Comparison of ENCODE assay signal across 14 cellular contexts in the genomic region with DNA sequence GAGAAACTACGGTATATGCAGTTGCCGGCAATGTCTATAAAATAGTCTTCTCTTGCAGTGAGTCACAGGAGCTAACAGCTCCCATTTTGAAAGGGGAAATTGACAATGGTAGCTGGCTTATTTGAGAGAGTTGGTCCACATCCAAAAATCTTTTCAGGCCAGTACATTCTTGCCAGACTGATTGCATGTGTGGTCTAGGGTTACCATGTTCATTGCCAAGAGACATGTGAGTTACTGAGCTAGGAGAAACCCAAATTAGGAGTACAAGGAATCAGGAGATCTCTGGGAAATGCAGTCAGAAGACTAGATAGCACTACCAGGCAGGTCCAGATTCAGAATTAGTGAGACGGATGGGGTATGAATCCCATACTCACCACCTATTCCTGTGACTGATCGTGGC.
A peak's percentile ranks its signal among the peaks of the same experiment; 100 is the strongest.
DNase-seq lines count a peak whose midpoint lies in the region; ATAC-seq, FAIRE-seq and TF ChIP-seq lines count a peak whose summit lies in the region.
"Had no signal": no experiment of that assay in that cellular context is flagged by ENCODE, and none has a peak within 500 bp of the region (broad histone marks: within the 10 kb centered on the region; RNA-seq: fewer than 3 reads in every experiment).

No MANE protein-coding gene starts in this region.

- CTCF ChIA-PET in HEK293 (lab: Yijun Ruan, JAX) = interaction anchor here (0.6 to 1.7 kb wide), 6 partner anchors 55 to 1887 kb away, joined by 3 to 5 read pairs (median 3); no protein-coding TSS in a partner anchor

- H3K4me3 ChIP-seq in HEK293 (ENCODE audit: low read depth, low read length) (no peak overlapping the region), skeletal muscle tissue (ENCODE audit: low read length in 3 of 3) (peak overlapping the region in 2 of 3 donors; percentile 31 to 33)
- H3K4me3 ChIP-seq: adrenal gland had no signal

- peaks cover 4% of the 10 kb centered on the region for H3K36me3 Mint-ChIP-seq in T-helper 17 cell (ENCODE audit: low read depth)

- DNase-seq in NCI-H2171 treated with DMSO at 0.1 percent for 48 hours (lab: John Stamatoyannopoulos, UW) (peak; percentile 99), D721Med (ENCODE audit: insufficient read length, low spot score) (no peak), T-helper 17 cell (no peak), T-helper 2 cell (no peak)
- DNase-seq: activated CD8-positive, alpha-beta memory T cell treated with anti-CD3 and anti-CD28 coated beads for 24 hours; midbrain; NCI-H226; stimulated activated naive CD4-positive, alpha-beta T cell treated with Interleukin-2 at 50 U/mL for 16 hours; SW 1271 had no signal

- H3K27me3 Mint-ChIP-seq in T-helper 17 cell = peaks cover 30% of the 10 kb centered on the region

- TF ChIP-seq CTCF in HEK293 (tag by site-specific recombination; IDR thresholded peaks at IDR 0.05) = no peak
- TF ChIP-seq CTCF in D721Med (IDR thresholded peaks at IDR 0.05; ENCODE audit: insufficient read depth, missing control alignments) = no peak

- no peaks in the 10 kb centered on the region for H3K36me3 ChIP-seq in HEK293 (ENCODE audit: control insufficient read depth in 2 of 2, insufficient read depth in 1 of 2, low read length in 2 of 2)
- H3K36me3 ChIP-seq in skeletal muscle tissue (ENCODE audit: control insufficient read depth in 3 of 3, insufficient read depth in 3 of 3, low read length in 3 of 3) = no peaks in the 10 kb centered on the region
- H3K36me3 ChIP-seq: adrenal gland had no signal

- POLR2A ChIA-PET in HEK293 (lab: Yijun Ruan, JAX) = interaction anchor here (0.5 kb wide), 1 partner anchor 17 kb away, joined by 3 read pairs; no protein-coding TSS in a partner anchor

- no peaks in the 10 kb centered on the region for H3K4me1 ChIP-seq in HEK293 (ENCODE audit: control insufficient read depth, insufficient read depth, low read length)
- peaks cover 15 to 21% (median 17%) of the 10 kb centered on the region in 3 donors for H3K4me1 ChIP-seq in skeletal muscle tissue (ENCODE audit: control insufficient read depth in 3 of 3, insufficient read depth in 3 of 3, low read length in 3 of 3)

- no peak overlapping the region for H3K27ac Mint-ChIP-seq in T-helper 17 cell

- FAIRE-seq in D721Med (lab: Jason Lieb, UNC) = no peak

- no peaks in the 10 kb centered on the region for H3K4me1 Mint-ChIP-seq in T-helper 17 cell

- no peaks in the 10 kb centered on the region for H3K27me3 ChIP-seq in skeletal muscle tissue (ENCODE audit: control insufficient read depth in 3 of 3, insufficient read depth in 3 of 3, low read length in 3 of 3)
- H3K27me3 ChIP-seq: adrenal gland had no signal

- no peak overlapping the region for H3K27ac ChIP-seq in HEK293 (ENCODE audit: extremely low read depth, low read depth, low read length)
- H3K27ac ChIP-seq in skeletal muscle tissue (ENCODE audit: low read depth, low read length) = peak overlapping the region; percentile 65
- H3K27ac ChIP-seq: adrenal gland had no signal

- H3K9me3 ChIP-seq in HEK293 (ENCODE audit: control insufficient read depth, insufficient read depth, low read depth, low read length) = no peaks in the 10 kb centered on the region
- no peaks in the 10 kb centered on the region for H3K9me3 ChIP-seq in skeletal muscle tissue (ENCODE audit: control insufficient read depth in 3 of 3, low read length in 3 of 3)
- no peaks in the 10 kb centered on the region for H3K9me3 ChIP-seq in T-helper 17 cell (ENCODE audit: control insufficient read depth, low read length, poor library complexity, severe bottlenecking)
- H3K9me3 ChIP-seq: adrenal gland had no signal

- peak overlapping the region in 1 of 3 donors; percentile 47 for H3K9ac ChIP-seq in skeletal muscle tissue (ENCODE audit: low read depth in 1 of 3, low read length in 3 of 3)

- H3K4me3 Mint-ChIP-seq in T-helper 17 cell = no peak overlapping the region

- ATAC-seq in esophagus mucosa = peak; percentile 64
- no peak for ATAC-seq in T-helper 17 cell
- ATAC-seq: HCT116 had no signal

TF ChIP-seq in HEK293, 187 proteins besides CTCF, POLR2A, EP300 and RAD21 (continues in another document):
- TF ChIP-seq SCRT2 (tag by site-specific recombination; IDR thresholded peaks at IDR 0.05) (no peak), EGR2 (tag by site-specific recombination; IDR thresholded peaks at IDR 0.05; ENCODE audit: low read depth) (no peak), OSR2 (tag by site-specific recombination; IDR thresholded peaks at IDR 0.05) (peak; percentile 69), ZNF558 (tag by site-specific recombination; IDR thresholded peaks at IDR 0.05) (no peak), ZNF404 (tag by site-specific recombination; IDR thresholded peaks at IDR 0.05) (no peak), ZNF248 (tag by site-specific recombination; IDR thresholded peaks at IDR 0.05) (no peak)
- TF ChIP-seq, protein P1, sequence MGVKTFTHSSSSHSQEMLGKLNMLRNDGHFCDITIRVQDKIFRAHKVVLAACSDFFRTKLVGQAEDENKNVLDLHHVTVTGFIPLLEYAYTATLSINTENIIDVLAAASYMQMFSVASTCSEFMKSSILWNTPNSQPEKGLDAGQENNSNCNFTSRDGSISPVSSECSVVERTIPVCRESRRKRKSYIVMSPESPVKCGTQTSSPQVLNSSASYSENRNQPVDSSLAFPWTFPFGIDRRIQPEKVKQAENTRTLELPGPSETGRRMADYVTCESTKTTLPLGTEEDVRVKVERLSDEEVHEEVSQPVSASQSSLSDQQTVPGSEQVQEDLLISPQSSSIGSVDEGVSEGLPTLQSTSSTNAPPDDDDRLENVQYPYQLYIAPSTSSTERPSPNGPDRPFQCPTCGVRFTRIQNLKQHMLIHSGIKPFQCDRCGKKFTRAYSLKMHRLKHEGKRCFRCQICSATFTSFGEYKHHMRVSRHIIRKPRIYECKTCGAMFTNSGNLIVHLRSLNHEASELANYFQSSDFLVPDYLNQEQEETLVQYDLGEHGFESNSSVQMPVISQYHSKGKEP (tag by site-specific recombination; IDR thresholded peaks at IDR 0.05) = 0 out of 2 replicates have a peak, but pooled peaks have one; percentile 5
- TF ChIP-seq, protein P2, sequence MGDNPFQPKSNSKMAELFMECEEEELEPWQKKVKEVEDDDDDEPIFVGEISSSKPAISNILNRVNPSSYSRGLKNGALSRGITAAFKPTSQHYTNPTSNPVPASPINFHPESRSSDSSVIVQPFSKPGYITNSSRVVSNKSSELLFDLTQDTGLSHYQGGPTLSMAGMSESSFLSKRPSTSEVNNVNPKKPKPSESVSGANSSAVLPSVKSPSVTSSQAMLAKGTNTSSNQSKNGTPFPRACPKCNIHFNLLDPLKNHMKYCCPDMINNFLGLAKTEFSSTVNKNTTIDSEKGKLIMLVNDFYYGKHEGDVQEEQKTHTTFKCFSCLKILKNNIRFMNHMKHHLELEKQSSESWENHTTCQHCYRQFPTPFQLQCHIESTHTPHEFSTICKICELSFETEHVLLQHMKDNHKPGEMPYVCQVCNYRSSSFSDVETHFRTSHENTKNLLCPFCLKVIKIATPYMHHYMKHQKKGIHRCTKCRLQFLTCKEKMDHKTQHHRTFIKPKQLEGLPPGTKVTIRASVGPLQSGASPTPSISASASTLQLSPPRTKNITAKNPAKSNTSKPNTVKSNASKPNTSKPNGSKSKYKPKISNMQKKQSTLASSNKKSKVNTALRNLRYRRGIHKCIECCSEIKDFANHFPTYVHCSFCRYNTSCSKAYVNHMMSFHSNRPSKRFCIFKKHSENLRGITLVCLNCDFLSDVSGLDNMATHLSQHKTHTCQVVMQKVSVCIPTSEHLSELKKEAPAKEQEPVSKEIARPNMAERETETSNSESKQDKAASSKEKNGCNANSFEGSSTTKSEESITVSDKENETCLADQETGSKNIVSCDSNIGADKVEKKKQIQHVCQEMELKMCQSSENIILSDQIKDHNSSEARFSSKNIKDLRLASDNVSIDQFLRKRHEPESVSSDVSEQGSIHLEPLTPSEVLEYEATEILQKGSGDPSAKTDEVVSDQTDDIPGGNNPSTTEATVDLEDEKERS (tag by site-specific recombination; IDR thresholded peaks at IDR 0.05) = no peak
- TF ChIP-seq, protein P3, sequence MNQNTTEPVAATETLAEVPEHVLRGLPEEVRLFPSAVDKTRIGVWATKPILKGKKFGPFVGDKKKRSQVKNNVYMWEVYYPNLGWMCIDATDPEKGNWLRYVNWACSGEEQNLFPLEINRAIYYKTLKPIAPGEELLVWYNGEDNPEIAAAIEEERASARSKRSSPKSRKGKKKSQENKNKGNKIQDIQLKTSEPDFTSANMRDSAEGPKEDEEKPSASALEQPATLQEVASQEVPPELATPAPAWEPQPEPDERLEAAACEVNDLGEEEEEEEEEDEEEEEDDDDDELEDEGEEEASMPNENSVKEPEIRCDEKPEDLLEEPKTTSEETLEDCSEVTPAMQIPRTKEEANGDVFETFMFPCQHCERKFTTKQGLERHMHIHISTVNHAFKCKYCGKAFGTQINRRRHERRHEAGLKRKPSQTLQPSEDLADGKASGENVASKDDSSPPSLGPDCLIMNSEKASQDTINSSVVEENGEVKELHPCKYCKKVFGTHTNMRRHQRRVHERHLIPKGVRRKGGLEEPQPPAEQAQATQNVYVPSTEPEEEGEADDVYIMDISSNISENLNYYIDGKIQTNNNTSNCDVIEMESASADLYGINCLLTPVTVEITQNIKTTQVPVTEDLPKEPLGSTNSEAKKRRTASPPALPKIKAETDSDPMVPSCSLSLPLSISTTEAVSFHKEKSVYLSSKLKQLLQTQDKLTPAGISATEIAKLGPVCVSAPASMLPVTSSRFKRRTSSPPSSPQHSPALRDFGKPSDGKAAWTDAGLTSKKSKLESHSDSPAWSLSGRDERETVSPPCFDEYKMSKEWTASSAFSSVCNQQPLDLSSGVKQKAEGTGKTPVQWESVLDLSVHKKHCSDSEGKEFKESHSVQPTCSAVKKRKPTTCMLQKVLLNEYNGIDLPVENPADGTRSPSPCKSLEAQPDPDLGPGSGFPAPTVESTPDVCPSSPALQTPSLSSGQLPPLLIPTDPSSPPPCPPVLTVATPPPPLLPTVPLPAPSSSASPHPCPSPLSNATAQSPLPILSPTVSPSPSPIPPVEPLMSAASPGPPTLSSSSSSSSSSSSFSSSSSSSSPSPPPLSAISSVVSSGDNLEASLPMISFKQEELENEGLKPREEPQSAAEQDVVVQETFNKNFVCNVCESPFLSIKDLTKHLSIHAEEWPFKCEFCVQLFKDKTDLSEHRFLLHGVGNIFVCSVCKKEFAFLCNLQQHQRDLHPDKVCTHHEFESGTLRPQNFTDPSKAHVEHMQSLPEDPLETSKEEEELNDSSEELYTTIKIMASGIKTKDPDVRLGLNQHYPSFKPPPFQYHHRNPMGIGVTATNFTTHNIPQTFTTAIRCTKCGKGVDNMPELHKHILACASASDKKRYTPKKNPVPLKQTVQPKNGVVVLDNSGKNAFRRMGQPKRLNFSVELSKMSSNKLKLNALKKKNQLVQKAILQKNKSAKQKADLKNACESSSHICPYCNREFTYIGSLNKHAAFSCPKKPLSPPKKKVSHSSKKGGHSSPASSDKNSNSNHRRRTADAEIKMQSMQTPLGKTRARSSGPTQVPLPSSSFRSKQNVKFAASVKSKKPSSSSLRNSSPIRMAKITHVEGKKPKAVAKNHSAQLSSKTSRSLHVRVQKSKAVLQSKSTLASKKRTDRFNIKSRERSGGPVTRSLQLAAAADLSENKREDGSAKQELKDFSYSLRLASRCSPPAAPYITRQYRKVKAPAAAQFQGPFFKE (tag by site-specific recombination; IDR thresholded peaks at IDR 0.05; ENCODE audit: borderline replicate concordance) = no peak
